In the genomic region with DNA sequence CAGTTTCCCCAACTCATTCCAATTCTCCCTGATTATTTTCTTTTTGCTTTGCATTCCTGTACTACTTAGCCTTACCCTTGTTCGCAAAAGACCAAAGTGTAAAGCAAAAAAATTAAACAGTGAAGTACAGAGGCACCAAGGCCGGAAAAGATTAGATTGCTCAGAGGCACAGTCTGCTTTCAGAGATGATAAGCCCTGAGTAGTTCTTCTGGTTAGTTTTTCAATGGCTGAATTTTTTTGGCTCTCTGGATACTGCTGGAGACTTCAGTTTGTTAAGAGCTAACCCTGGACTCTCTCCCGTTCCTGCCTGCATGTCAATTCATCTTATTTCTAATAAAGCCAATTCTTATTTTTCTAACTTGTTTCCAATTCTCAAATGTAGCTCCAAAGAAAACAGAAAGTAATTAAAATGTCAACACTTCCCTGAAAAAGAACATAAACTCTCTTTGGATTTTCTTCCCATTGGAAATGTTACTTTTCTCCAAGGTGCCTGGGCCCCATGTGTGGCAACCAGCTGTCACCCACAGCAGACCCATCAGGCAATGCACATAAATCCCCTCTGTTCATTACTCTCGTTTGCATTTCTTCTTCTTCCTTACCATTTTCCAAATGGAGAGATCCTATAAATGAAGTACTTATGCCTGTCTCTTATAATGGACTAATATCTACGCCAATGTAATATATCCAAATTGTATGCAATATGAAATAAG, we compare ENCODE assay signal across 14 cellular contexts.
DNase-seq lines count a peak whose midpoint lies in the region; ATAC-seq and TF ChIP-seq lines count a peak whose summit lies in the region.
"Had no signal": no experiment of that assay in that cellular context is flagged by ENCODE, and none has a peak within 500 bp of the region (broad histone marks: within the 10 kb centered on the region; RNA-seq: fewer than 3 reads in every experiment).

No MANE protein-coding gene starts in this region.

- H2BK120ac ChIP-seq in mesenchymal stem cell (ENCODE audit: low read depth, low read length): no peak overlapping the region

- H3K27ac ChIP-seq in mesenchymal stem cell (ENCODE audit: low read length, poor library complexity, severe bottlenecking) (no peak overlapping the region), foreskin keratinocyte (no peak overlapping the region)
- H3K27ac ChIP-seq: BLaER1, ovary had no signal

- DNase-seq in stimulated activated naive CD8-positive, alpha-beta T cell treated with anti-CD3 and anti-CD28 coated beads, Interleukin-15, amount 100 ng/mL, for 72 hours: no peak
- DNase-seq in chondrocyte (ENCODE audit: low spot score): no peak
- peak; percentile 30 for DNase-seq in mesenchymal stem cell
- DNase-seq in HT-29 (ENCODE audit: low spot score): no peak
- no peak for DNase-seq in foreskin keratinocyte
- DNase-seq: activated CD4-positive, alpha-beta T cell treated with anti-CD3 and anti-CD28 coated beads, Interleukin-2, amount 50 U/mL, for 1 hour; GF-D8; NCI-H1436 had no signal

- H3K4ac ChIP-seq in mesenchymal stem cell (ENCODE audit: low read depth in 1 of 2, low read length in 2 of 2): no peak overlapping the region

- peaks cover 33% of the 10 kb centered on the region for H3K9me3 Mint-ChIP-seq in stimulated activated naive CD8-positive, alpha-beta T cell treated with anti-CD3 and anti-CD28 coated beads, Interleukin-15, Interleukin-2, amounts not matched to agents 100 ng/mL and 50 ng/mL, for 24 hours
- H3K9me3 Mint-ChIP-seq in stimulated activated naive CD8-positive, alpha-beta T cell treated with anti-CD3 and anti-CD28 coated beads, Interleukin-15, amount 100 ng/mL, for 72 hours: peaks cover 9 to 34% of the 10 kb centered on the region in 2 donors
- H3K9me3 Mint-ChIP-seq in chondrocyte (ENCODE audit: low read depth): peaks cover 2% of the 10 kb centered on the region

- H3K4me3 Mint-ChIP-seq in stimulated activated naive CD8-positive, alpha-beta T cell treated with anti-CD3 and anti-CD28 coated beads, Interleukin-15, Interleukin-2, amounts not matched to agents 100 ng/mL and 50 ng/mL, for 24 hours: peak overlapping the region; percentile 18
- H3K4me3 Mint-ChIP-seq in stimulated activated naive CD8-positive, alpha-beta T cell treated with anti-CD3 and anti-CD28 coated beads, Interleukin-15, amount 100 ng/mL, for 72 hours: peak overlapping the region in 1 of 2 donors; percentile 33
- H3K4me3 Mint-ChIP-seq in chondrocyte (ENCODE audit: unreplicated experiment): no peak overlapping the region

- H2BK5ac ChIP-seq in mesenchymal stem cell (ENCODE audit: low read depth, low read length, poor library complexity, severe bottlenecking): no peak overlapping the region

- no peak overlapping the region for H2AK5ac ChIP-seq in mesenchymal stem cell (ENCODE audit: low read length, severe bottlenecking)

- no peaks in the 10 kb centered on the region for H3K9me3 ChIP-seq in mesenchymal stem cell (ENCODE audit: control insufficient read depth, low read length)
- H3K9me3 ChIP-seq: ovary had no signal

- peaks cover 58% of the 10 kb centered on the region for H3K4me1 Mint-ChIP-seq in stimulated activated naive CD8-positive, alpha-beta T cell treated with anti-CD3 and anti-CD28 coated beads, Interleukin-15, Interleukin-2, amounts not matched to agents 100 ng/mL and 50 ng/mL, for 24 hours (ENCODE audit: low read depth)
- peaks cover 56% of the 10 kb centered on the region for H3K4me1 Mint-ChIP-seq in stimulated activated naive CD8-positive, alpha-beta T cell treated with anti-CD3 and anti-CD28 coated beads, Interleukin-15, amount 100 ng/mL, for 72 hours
- peaks cover 24% of the 10 kb centered on the region for H3K4me1 Mint-ChIP-seq in chondrocyte (ENCODE audit: low read depth)

- TF ChIP-seq CTCF in chondrocyte (IDR thresholded peaks at IDR 0.05): no peak
- no peak for TF ChIP-seq CTCF in foreskin keratinocyte (conservative IDR thresholded peaks at IDR 0.05)

- H3K27me3 ChIP-seq in mesenchymal stem cell (ENCODE audit: control insufficient read depth in 1 of 2, insufficient read depth in 1 of 2, low read length in 2 of 2): no peaks in the 10 kb centered on the region
- no peaks in the 10 kb centered on the region for H3K27me3 ChIP-seq in foreskin keratinocyte
- H3K27me3 ChIP-seq: BLaER1, ovary had no signal

- H2AFZ ChIP-seq in mesenchymal stem cell (ENCODE audit: low read depth, low read length): no peak overlapping the region

- H3K23ac ChIP-seq in mesenchymal stem cell (ENCODE audit: low read length in 2 of 2): no peak overlapping the region

- H3K36me3 ChIP-seq in mesenchymal stem cell (ENCODE audit: control insufficient read depth in 1 of 2, insufficient read depth in 2 of 2, low read depth in 1 of 2, low read length in 2 of 2): no peaks in the 10 kb centered on the region
- H3K36me3 ChIP-seq: BLaER1, ovary had no signal

- H2BK12ac ChIP-seq in mesenchymal stem cell (ENCODE audit: low read length in 2 of 2): no peak overlapping the region

- no peak overlapping the region for H3K27ac Mint-ChIP-seq in stimulated activated naive CD8-positive, alpha-beta T cell treated with anti-CD3 and anti-CD28 coated beads, Interleukin-15, Interleukin-2, amounts not matched to agents 100 ng/mL and 50 ng/mL, for 24 hours
- no peak overlapping the region for H3K27ac Mint-ChIP-seq in stimulated activated naive CD8-positive, alpha-beta T cell treated with anti-CD3 and anti-CD28 coated beads, Interleukin-15, amount 100 ng/mL, for 72 hours
- H3K27ac Mint-ChIP-seq in chondrocyte (ENCODE audit: unreplicated experiment): peak overlapping the region; percentile 76

- no peak overlapping the region for H4K8ac ChIP-seq in mesenchymal stem cell (ENCODE audit: low read length)

- H3K4me2 ChIP-seq in mesenchymal stem cell (ENCODE audit: low read length, poor library complexity, severe bottlenecking): no peak overlapping the region
- H3K4me2 ChIP-seq: BLaER1 had no signal

- H3K4me3 ChIP-seq in mesenchymal stem cell (ENCODE audit: insufficient read depth in 1 of 2, low read depth in 1 of 2, low read length in 2 of 2): no peak overlapping the region
- H3K4me3 ChIP-seq: BLaER1, lung, ovary had no signal

- no peak overlapping the region for H3K18ac ChIP-seq in mesenchymal stem cell (ENCODE audit: low read depth in 1 of 2, low read length in 2 of 2)

- peaks cover 31% of the 10 kb centered on the region for H3K36me3 Mint-ChIP-seq in stimulated activated naive CD8-positive, alpha-beta T cell treated with anti-CD3 and anti-CD28 coated beads, Interleukin-15, Interleukin-2, amounts not matched to agents 100 ng/mL and 50 ng/mL, for 24 hours (ENCODE audit: low read depth)
- peaks cover 2% of the 10 kb centered on the region for H3K36me3 Mint-ChIP-seq in chondrocyte (ENCODE audit: low read depth)

- no peak overlapping the region for H3K14ac ChIP-seq in mesenchymal stem cell (ENCODE audit: low read length in 2 of 2)

- 30% methylated on average over 3 of the region's 5 CpGs for WGBS in mesenchymal stem cell

- no peak overlapping the region for H3K9ac ChIP-seq in mesenchymal stem cell (ENCODE audit: low read length)
- H3K9ac ChIP-seq: BLaER1 had no signal

- no peak for ATAC-seq in stimulated activated naive CD8-positive, alpha-beta T cell treated with anti-CD3 and anti-CD28 coated beads, Interleukin-15, amount 100 ng/mL, for 72 hours
- ATAC-seq in HG03432 (IDR thresholded peaks at IDR 0.05; ENCODE audit: unreplicated experiment) (no peak), GM18870 (IDR thresholded peaks at IDR 0.05; ENCODE audit: unreplicated experiment) (no peak), foreskin keratinocyte (no peak)

- no peaks in the 10 kb centered on the region for H3K4me1 ChIP-seq in mesenchymal stem cell (ENCODE audit: control insufficient read depth, insufficient read depth, low read depth, low read length)
- H3K4me1 ChIP-seq in foreskin keratinocyte: no peaks in the 10 kb centered on the region
- H3K4me1 ChIP-seq: BLaER1 had no signal

- H3K79me1 ChIP-seq in mesenchymal stem cell (replicated peaks; ENCODE audit: low read length, poor library complexity, severe bottlenecking): no peaks in the 10 kb centered on the region

- no peak overlapping the region for H4K91ac ChIP-seq in mesenchymal stem cell (ENCODE audit: low read length)

- no peaks in the 10 kb centered on the region for H3K27me3 Mint-ChIP-seq in stimulated activated naive CD8-positive, alpha-beta T cell treated with anti-CD3 and anti-CD28 coated beads, Interleukin-15, Interleukin-2, amounts not matched to agents 100 ng/mL and 50 ng/mL, for 24 hours
- no peaks in the 10 kb centered on the region for H3K27me3 Mint-ChIP-seq in stimulated activated naive CD8-positive, alpha-beta T cell treated with anti-CD3 and anti-CD28 coated beads, Interleukin-15, amount 100 ng/mL, for 72 hours
- H3K27me3 Mint-ChIP-seq in chondrocyte (ENCODE audit: low read depth): no peaks in the 10 kb centered on the region

- no peak overlapping the region for H2BK15ac ChIP-seq in mesenchymal stem cell (ENCODE audit: low read depth, poor library complexity, severe bottlenecking)
